30 cellular contexts compared by ENCODE assay signal in the genomic region with DNA sequence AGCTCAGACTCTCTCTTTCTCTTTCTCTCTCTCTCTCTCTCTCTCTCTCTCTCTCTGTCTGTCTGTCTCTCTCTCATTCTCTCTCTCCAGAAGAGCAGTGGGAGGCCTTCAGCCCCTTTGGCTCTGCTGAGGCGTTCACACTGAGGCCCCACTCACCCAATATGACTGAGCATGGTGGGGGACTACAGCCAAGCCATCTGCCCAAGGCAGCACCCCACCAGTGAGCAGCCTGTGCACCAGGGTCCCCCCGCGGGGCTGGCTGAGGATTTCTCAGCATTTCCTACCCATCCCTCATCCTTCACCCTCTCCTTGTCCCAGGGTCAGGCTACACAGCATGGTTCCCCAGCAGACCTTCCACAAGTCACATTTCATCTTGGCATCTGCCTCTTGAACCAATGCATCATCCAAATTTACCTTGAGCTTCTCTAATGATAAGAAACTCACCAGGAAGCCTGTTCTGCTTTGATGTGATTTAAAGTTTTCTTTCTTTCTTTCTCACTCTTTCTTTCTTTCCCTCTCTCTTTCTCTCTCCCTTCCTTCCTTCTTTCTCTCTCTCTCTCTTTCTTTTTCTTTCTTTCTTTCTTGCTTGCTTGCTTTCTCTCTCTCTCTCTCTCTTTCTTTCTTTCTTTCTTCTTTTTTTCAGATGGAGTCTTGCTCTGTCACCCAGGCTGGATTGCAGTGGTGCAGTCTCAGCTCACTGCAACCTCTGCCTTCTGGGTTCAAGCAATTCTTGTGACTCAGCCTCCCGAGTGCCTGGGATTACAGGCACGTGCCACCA.
"Had no signal": no experiment of that assay in that cellular context is flagged by ENCODE, and none has a peak within 500 bp of the region (broad histone marks: within the 10 kb centered on the region; RNA-seq: fewer than 3 reads in every experiment).

No MANE protein-coding gene starts in this region.

- H3K27me3 ChIP-seq: adrenal gland, breast epithelium, MG63, SJSA1 had no signal

- H3K27ac Mint-ChIP-seq: activated CD4-positive, alpha-beta memory T cell treated with anti-CD3 and anti-CD28 coated beads for 36 hours; activated CD4-positive, alpha-beta T cell treated with anti-CD3 and anti-CD28 coated beads, Interleukin-2, amount 10 ng/mL, durations not matched to agents 7 days and 5 days; activated naive CD8-positive, alpha-beta T cell treated with anti-CD3 and anti-CD28 coated beads, Interleukin-2, amount 10 ng/mL, durations not matched to agents 7 days and 5 days; T-helper 17 cell had no signal

- H3K9me3 ChIP-seq: adrenal gland, MG63, SJSA1 had no signal

- H3K9me3 Mint-ChIP-seq: activated CD4-positive, alpha-beta memory T cell treated with anti-CD3 and anti-CD28 coated beads for 36 hours; activated CD4-positive, alpha-beta T cell treated with anti-CD3 and anti-CD28 coated beads, Interleukin-2, amount 10 ng/mL, durations not matched to agents 7 days and 5 days; activated naive CD8-positive, alpha-beta T cell treated with anti-CD3 and anti-CD28 coated beads, Interleukin-2, amount 10 ng/mL, durations not matched to agents 7 days and 5 days; activated T-cell treated with anti-CD3 and anti-CD28 coated beads, Interleukin-2, amount 50 U/mL, for 4 hours had no signal

- H3K4me3 ChIP-seq: adrenal gland, MG63, SJSA1 had no signal

- H3K27me3 Mint-ChIP-seq: activated CD4-positive, alpha-beta memory T cell treated with anti-CD3 and anti-CD28 coated beads for 36 hours; activated CD4-positive, alpha-beta T cell treated with anti-CD3 and anti-CD28 coated beads, Interleukin-2, amount 10 ng/mL, durations not matched to agents 7 days and 5 days had no signal

- H3K4me3 Mint-ChIP-seq: activated CD4-positive, alpha-beta memory T cell treated with anti-CD3 and anti-CD28 coated beads for 36 hours; activated CD4-positive, alpha-beta T cell treated with anti-CD3 and anti-CD28 coated beads, Interleukin-2, amount 10 ng/mL, durations not matched to agents 7 days and 5 days; activated naive CD8-positive, alpha-beta T cell treated with anti-CD3 and anti-CD28 coated beads, Interleukin-2, amount 10 ng/mL, durations not matched to agents 7 days and 5 days; activated T-cell treated with anti-CD3 and anti-CD28 coated beads, Interleukin-2, amount 50 U/mL, for 4 hours; T-helper 17 cell had no signal

- H3K4me1 ChIP-seq: adrenal gland, breast epithelium had no signal

- H3K36me3 Mint-ChIP-seq: activated CD4-positive, alpha-beta memory T cell treated with anti-CD3 and anti-CD28 coated beads for 36 hours; activated naive CD8-positive, alpha-beta T cell treated with anti-CD3 and anti-CD28 coated beads, Interleukin-2, amount 10 ng/mL, durations not matched to agents 7 days and 5 days had no signal

- DNase-seq: activated CD4-positive, alpha-beta memory T cell treated with anti-CD3 and anti-CD28 coated beads for 36 hours; activated CD4-positive, alpha-beta T cell treated with anti-CD3 and anti-CD28 coated beads, Interleukin-2, amount 10 ng/mL, durations not matched to agents 7 days and 5 days; activated CD4-positive, CD25-positive, alpha-beta regulatory T cell; activated CD8-positive, alpha-beta memory T cell treated with anti-CD3 and anti-CD28 coated beads for 24 hours; activated naive CD4-positive, alpha-beta T cell treated with anti-CD3 and anti-CD28 coated beads, Interleukin-2, amount 50 U/mL, for 16 hours; activated naive CD8-positive, alpha-beta T cell treated with anti-CD3 and anti-CD28 coated beads, Interleukin-2, amount 10 ng/mL, durations not matched to agents 7 days and 5 days; activated T-cell treated with anti-CD3 and anti-CD28 coated beads, Interleukin-2, amount 50 U/mL, for 4 hours; adrenal gland; anterior cingulate cortex; central memory CD4-positive, alpha-beta T cell; MG63; MV-4-11; NCI-H1092 treated with DMSO at 0.1 percent for 48 hours; NCI-H1417 treated with DMSO at 0.1 percent for 48 hours; NCI-H1694; NCI-H2029; NCI-H510A treated with DMSO at 0.1 percent for 48 hours; NCI-H69; NK-92 treated with Interleukin-12 subunit alpha and Interleukin-12 subunit beta, amount 100 ng/mL, for 24 hours; OCI-M1; Right ventricle myocardium superior; RPMI8226; SW 1271; T-helper 17 cell; T-helper 9 cell had no signal

- H3K4me1 Mint-ChIP-seq: activated CD4-positive, alpha-beta T cell treated with anti-CD3 and anti-CD28 coated beads, Interleukin-2, amount 10 ng/mL, durations not matched to agents 7 days and 5 days; activated naive CD8-positive, alpha-beta T cell treated with anti-CD3 and anti-CD28 coated beads, Interleukin-2, amount 10 ng/mL, durations not matched to agents 7 days and 5 days had no signal

- H3K27ac ChIP-seq: breast epithelium, KMS-11, SJSA1 had no signal

- ATAC-seq: activated T-cell treated with anti-CD3 and anti-CD28 coated beads, Interleukin-2, amount 50 U/mL, for 4 hours; Panc1; SK-N-SH treated with all-trans-retinoic acid at 6 μM for 48 hours; T-helper 17 cell had no signal

- H3K36me3 ChIP-seq: adrenal gland, breast epithelium, MG63, SJSA1 had no signal
